ENCODE assay signal across 20 cellular contexts in genomic region chr1:2566106-2567045, GRCh38. TPM values are rescaled to one million over a fixed set of nuclear protein-coding genes. Genes with fewer than 3 reads are reported as not detected.
DNase-seq lines count a peak whose midpoint lies in the region; ATAC-seq lines count a peak whose summit lies in the region.
"Had no signal": no experiment of that assay in that cellular context is flagged by ENCODE, and none has a peak within 500 bp of the region (broad histone marks: within the 10 kb centered on the region; RNA-seq: fewer than 3 reads in every experiment).

No MANE protein-coding gene starts in this region.

- ATAC-seq in stimulated activated naive CD8-positive, alpha-beta T cell treated with anti-CD3 and anti-CD28 coated beads, Interleukin-15, amount 100 ng/mL, for 72 hours, result peak; percentile 14
- no peak for ATAC-seq in stimulated activated naive CD8-positive, alpha-beta T cell treated with anti-CD3 and anti-CD28 coated beads, Interleukin-15, Interleukin-2, amounts not matched to agents 100 U/mL and 50 U/mL, for 24 hours
- ATAC-seq in HG02798 (IDR thresholded peaks at IDR 0.05; ENCODE audit: poor library complexity, unreplicated experiment) (no peak), HG03520 (IDR thresholded peaks at IDR 0.05; ENCODE audit: unreplicated experiment) (no peak), left cardiac atrium (no peak)

- peak overlapping the region in 1 of 2 donors; percentile 76 for H3K27ac Mint-ChIP-seq in stimulated activated naive CD8-positive, alpha-beta T cell treated with anti-CD3 and anti-CD28 coated beads, Interleukin-15, amount 100 ng/mL, for 72 hours
- H3K27ac Mint-ChIP-seq: activated T-cell treated with anti-CD3 and anti-CD28 coated beads, Interleukin-2, amount 50 U/mL, for 72 hours had no signal

- no peak overlapping the region for H3K9ac ChIP-seq in mesendoderm (ENCODE audit: low read length)

- no peaks in the 10 kb centered on the region for H3K36me3 ChIP-seq in mesendoderm (ENCODE audit: control insufficient read depth, insufficient read depth, low read length)
- H3K36me3 ChIP-seq: SJCRH30 had no signal

- H3K4me2 ChIP-seq in mesendoderm (ENCODE audit: low read length), result no peak overlapping the region

- no peaks in the 10 kb centered on the region for H3K27me3 Mint-ChIP-seq in stimulated activated naive CD8-positive, alpha-beta T cell treated with anti-CD3 and anti-CD28 coated beads, Interleukin-15, amount 100 ng/mL, for 72 hours
- H3K27me3 Mint-ChIP-seq: CD4-positive, alpha-beta T cell; naive B cell had no signal

- H3K18ac ChIP-seq in mesendoderm (ENCODE audit: low read length), result no peak overlapping the region

- H3K79me1 ChIP-seq in mesendoderm (ENCODE audit: low read length), result no peaks in the 10 kb centered on the region

- H3K9me3 Mint-ChIP-seq in stimulated activated naive CD8-positive, alpha-beta T cell treated with anti-CD3 and anti-CD28 coated beads, Interleukin-15, amount 100 ng/mL, for 72 hours, result peaks cover 0 to 7% of the 10 kb centered on the region in 2 donors
- H3K9me3 Mint-ChIP-seq: activated naive CD4-positive, alpha-beta T cell treated with anti-CD3 and anti-CD28 coated beads, Interleukin-2, amount 50 U/mL, for 72 hours; activated T-cell treated with anti-CD3 and anti-CD28 coated beads, Interleukin-2, amount 50 U/mL, for 72 hours; CD4-positive, alpha-beta T cell; naive B cell had no signal

- no CpG with 5 or more reads among the region's 34 CpGs for WGBS in mesendoderm (ENCODE audit: extremely low coverage, insufficient coverage, low lambda C conversion rate)

- H3K4me1 ChIP-seq in mesendoderm (ENCODE audit: control insufficient read depth, low read depth, low read length), result no peaks in the 10 kb centered on the region
- H3K4me1 ChIP-seq: SJCRH30 had no signal

- no peak overlapping the region for H2BK15ac ChIP-seq in mesendoderm (replicated peaks; ENCODE audit: low read depth)

- H2BK5ac ChIP-seq in mesendoderm (ENCODE audit: low read length), result no peak overlapping the region

- peaks cover 44% of the 10 kb centered on the region for H3K4me1 Mint-ChIP-seq in stimulated activated naive CD8-positive, alpha-beta T cell treated with anti-CD3 and anti-CD28 coated beads, Interleukin-15, amount 100 ng/mL, for 72 hours

- H2BK120ac ChIP-seq in mesendoderm (ENCODE audit: low read depth, low read length), result no peak overlapping the region

- DNase-seq in stimulated activated naive CD8-positive, alpha-beta T cell treated with anti-CD3 and anti-CD28 coated beads, Interleukin-15, amount 100 ng/mL, for 72 hours, result no peak
- DNase-seq in stimulated activated naive CD8-positive, alpha-beta T cell treated with anti-CD3 and anti-CD28 coated beads, Interleukin-15, Interleukin-2, amounts not matched to agents 100 U/mL and 50 U/mL, for 24 hours, result no peak
- DNase-seq in SW480 (ENCODE audit: low spot score) (peak; percentile 82), mesendoderm (no peak), Ammon's horn (ENCODE audit: low spot score) (no peak), left cardiac atrium (no peak)
- DNase-seq: activated T-cell treated with anti-CD3 and anti-CD28 coated beads, Interleukin-2, amount 50 U/mL, for 72 hours; CD4-positive, alpha-beta T cell; DMS79; naive B cell; NCI-H1694; NCI-H69; posterior cingulate gyrus; SJCRH30 had no signal

- H3K4me3 Mint-ChIP-seq in stimulated activated naive CD8-positive, alpha-beta T cell treated with anti-CD3 and anti-CD28 coated beads, Interleukin-15, amount 100 ng/mL, for 72 hours, result no peak overlapping the region
- H3K4me3 Mint-ChIP-seq: activated T-cell treated with anti-CD3 and anti-CD28 coated beads, Interleukin-2, amount 50 U/mL, for 72 hours; CD4-positive, alpha-beta T cell; naive B cell had no signal

- no peaks in the 10 kb centered on the region for H3K79me2 ChIP-seq in mesendoderm (ENCODE audit: control insufficient read depth, insufficient read depth, low read length)

- intact Hi-C loops in left cardiac atrium (cut with DNase I), result no loop called here

- no peak overlapping the region for H2AK5ac ChIP-seq in mesendoderm (ENCODE audit: low read length)

- no peak overlapping the region for H4K8ac ChIP-seq in mesendoderm (ENCODE audit: low read depth, low read length)

- H3K23ac ChIP-seq in mesendoderm (ENCODE audit: low read length), result no peak overlapping the region

- H3K27me3 ChIP-seq in mesendoderm (ENCODE audit: insufficient read depth, low read length, poor library complexity), result no peaks in the 10 kb centered on the region

- no peak overlapping the region for H4K5ac ChIP-seq in mesendoderm (ENCODE audit: low read length)

- H3K56ac ChIP-seq in mesendoderm (ENCODE audit: low read length), result peak overlapping the region; percentile 15

- no peak overlapping the region for H3K4me3 ChIP-seq in mesendoderm (ENCODE audit: low read length)
- H3K4me3 ChIP-seq: lung, SJCRH30 had no signal

- no peak overlapping the region for H3K27ac ChIP-seq in mesendoderm (ENCODE audit: low read depth, low read length)
- H3K27ac ChIP-seq: SJCRH30 had no signal

- no peak overlapping the region for H3K4ac ChIP-seq in mesendoderm (ENCODE audit: low read depth, low read length)

RNA-seq across cellular contexts. Expression of gene TNFRSF14, which starts 10.2 kb away (rescaled TPM):
- polyA plus RNA-seq in mesendoderm (2013, experiment 1 of 2), result 0.08 TPM
- 0.04 TPM for polyA plus RNA-seq in mesendoderm (2013, experiment 2 of 2)
- total RNA-seq in left cardiac atrium, result 10 to 100 TPM; 21.6 to 22.6 TPM
- total RNA-seq: SJCRH30 had no signal

RNA-seq across cellular contexts. Expression of gene PRXL2B, which starts 20.2 kb away (rescaled TPM):
- polyA plus RNA-seq in mesendoderm (2013, experiment 1 of 2), result 22.0 TPM
- polyA plus RNA-seq in mesendoderm (2013, experiment 2 of 2), result 22.9 TPM
- total RNA-seq in left cardiac atrium, result 10 to 100 TPM; 10.8 to 14.1 TPM

RNA-seq across cellular contexts. Expression of gene HES5, which starts 36.3 kb away (rescaled TPM):
- not detected for polyA plus RNA-seq in mesendoderm (2013, experiment 1 of 2)
- not detected for polyA plus RNA-seq in mesendoderm (2013, experiment 2 of 2)
- total RNA-seq in left cardiac atrium, result under 1 TPM; 0.91 to 0.99 TPM
- total RNA-seq: CD4-positive, alpha-beta T cell; fibroblast of lung; SJCRH30 had no signal
- polyA plus RNA-seq: AG04450, fibroblast of lung had no signal

RNA-seq across cellular contexts. Expression of gene PANK4, which starts 40.0 kb away (rescaled TPM):
- polyA plus RNA-seq in mesendoderm (2013, experiment 1 of 2), result 9.4 TPM
- polyA plus RNA-seq in mesendoderm (2013, experiment 2 of 2), result 9.4 TPM
- 10 to 100 TPM; 37.5 to 40.6 TPM for total RNA-seq in left cardiac atrium
